6 cellular contexts compared by ENCODE assay signal in genomic region chr10:122564980-122565379, GRCh38. TPM values are rescaled to one million over a fixed set of nuclear protein-coding genes. Genes with fewer than 3 reads are reported as not detected.
"Had no signal": no experiment of that assay in that cellular context is flagged by ENCODE, and none has a peak within 500 bp of the region (broad histone marks: within the 10 kb centered on the region; RNA-seq: fewer than 3 reads in every experiment).

No MANE protein-coding gene starts in this region.

- H3K9ac ChIP-seq: SK-N-SH had no signal

- H3K36me3 ChIP-seq: MG63 had no signal

- H3K9me3 ChIP-seq: MG63, SK-N-SH had no signal

- DNase-seq: NCI-H1417 treated with DMSO at 0.1 percent for 48 hours, NCI-H2081 treated with DMSO at 0.1 percent for 48 hours had no signal

- H3K27ac ChIP-seq: RWPE1 had no signal

- H3K4me3 ChIP-seq: MG63 had no signal

RNA-seq across cellular contexts. Expression of gene DMBT1, which starts 4.4 kb away (rescaled TPM):
- total RNA-seq: OCI-LY7 had no signal
- polyA plus RNA-seq: SK-N-SH had no signal
